Comparison of ENCODE assay signal across 20 cellular contexts in genomic region chr19:595326-596262, GRCh38. TPM values are rescaled to one million over a fixed set of nuclear protein-coding genes. Genes with fewer than 3 reads are reported as not detected.
DNase-seq lines count a peak whose midpoint lies in the region; TF ChIP-seq lines count a peak whose summit lies in the region.
"Had no signal": no experiment of that assay in that cellular context is flagged by ENCODE, and none has a peak within 500 bp of the region (broad histone marks: within the 10 kb centered on the region; RNA-seq: fewer than 3 reads in every experiment).

No MANE protein-coding gene starts in this region.

- H3K4me1 ChIP-seq in HEK293 (ENCODE audit: control insufficient read depth, insufficient read depth, low read length) (no peaks in the 10 kb centered on the region), neuronal stem cell (ENCODE audit: control insufficient read depth in 2 of 2, insufficient read depth in 1 of 2, low read depth in 1 of 2, low read length in 2 of 2) (peaks cover 0 to 1% of the 10 kb centered on the region in 2 donors), spleen (peaks cover 0 to 11% (median 8%) of the 10 kb centered on the region in 6 donors)
- H3K4me1 ChIP-seq: BE2C had no signal

- H2AFZ ChIP-seq in neuronal stem cell (ENCODE audit: low read length), result no peak overlapping the region
- H2AFZ ChIP-seq: PC-9 had no signal

- no CpG with 5 or more reads among the region's 42 CpGs for WGBS in neuronal stem cell (ENCODE audit: extremely low coverage in 2 of 2, insufficient read length in 2 of 2, insufficient replicate concordance in 1 of 2), 2 donors
- 75 to 85% (median 83%) methylated on average over 27 to 42 of the region's 42 CpGs for WGBS in spleen, 5 donors

- H4K8ac ChIP-seq in neuronal stem cell (ENCODE audit: low read depth, low read length), result no peak overlapping the region

- no peak overlapping the region for H2BK120ac ChIP-seq in neuronal stem cell (ENCODE audit: low read depth, low read length)

- no peak overlapping the region for H3K23ac ChIP-seq in neuronal stem cell (ENCODE audit: low read depth, low read length, poor library complexity)

- H2BK5ac ChIP-seq in neuronal stem cell (ENCODE audit: low read length), result no peak overlapping the region

- POLR2A ChIA-PET in HEK293 (lab: Yijun Ruan, JAX), result interaction anchor here (0.5 kb wide), 1 partner anchor 242 kb away, joined by 4 read pairs; no protein-coding TSS in a partner anchor

- TF ChIP-seq CTCF in HEK293 (tag by site-specific recombination; IDR thresholded peaks at IDR 0.05) (no peak), WERI-Rb-1 (IDR thresholded peaks at IDR 0.05; ENCODE audit: low read depth, low read length) (no peak), spleen (IDR thresholded peaks at IDR 0.05 in 8 of 11, conservative IDR thresholded peaks at IDR 0.05 in 3 of 11) (no peak)

- no peak overlapping the region for H4K91ac ChIP-seq in neuronal stem cell (ENCODE audit: low read depth, low read length, poor library complexity)

- H3K27me3 ChIP-seq in WERI-Rb-1 (ENCODE audit: insufficient read depth, low read depth, severe bottlenecking) (peaks cover 55% of the 10 kb centered on the region), neuronal stem cell (ENCODE audit: control insufficient read depth in 3 of 3, insufficient read depth in 3 of 3, low read depth in 1 of 3, low read length in 3 of 3) (peaks cover 8 to 66% (median 26%) of the 10 kb centered on the region in 3 experiments), spleen (replicated peaks in 1 of 7) (peaks cover 8 to 55% (median 25%) of the 10 kb centered on the region in 7 donors)
- H3K27me3 ChIP-seq: BE2C had no signal

- H3K36me3 ChIP-seq in HEK293 (ENCODE audit: control insufficient read depth in 2 of 2, insufficient read depth in 1 of 2, low read length in 2 of 2) (no peaks in the 10 kb centered on the region), WERI-Rb-1 (no peaks in the 10 kb centered on the region), neuronal stem cell (replicated peaks in 1 of 2; ENCODE audit: control insufficient read depth in 2 of 2, insufficient read depth in 2 of 2, low read length in 2 of 2) (no peaks in the 10 kb centered on the region), spleen (no peaks in the 10 kb centered on the region)
- H3K36me3 ChIP-seq: BE2C had no signal

- intact Hi-C loops in spleen (cut with DNase I; ENCODE audit: low total_unique reads), result no loop called here

- no peak for TF ChIP-seq POLR2A in spleen (IDR thresholded peaks at IDR 0.05)

- H3K4me2 ChIP-seq in neuronal stem cell (ENCODE audit: insufficient read depth, low read length, poor library complexity, severe bottlenecking), result no peak overlapping the region
- H3K4me2 ChIP-seq: PC-9 had no signal

- peaks cover 6% of the 10 kb centered on the region for H3K79me1 ChIP-seq in neuronal stem cell (ENCODE audit: low read depth, low read length)

- no peak overlapping the region for H3K14ac ChIP-seq in neuronal stem cell (ENCODE audit: low read length)

- CTCF ChIA-PET in HEK293 (lab: Yijun Ruan, JAX), result interaction anchor here (0.8 kb wide), 1 partner anchor 12 kb away, joined by 4 read pairs; no protein-coding TSS in a partner anchor

- H3K9me3 ChIP-seq in HEK293 (ENCODE audit: control insufficient read depth, insufficient read depth, low read depth, low read length) (no peaks in the 10 kb centered on the region), WERI-Rb-1 (ENCODE audit: severe bottlenecking) (peaks cover 3% of the 10 kb centered on the region), neuronal stem cell (replicated peaks in 1 of 2; ENCODE audit: control insufficient read depth in 2 of 2, insufficient read depth in 1 of 2, low read depth in 1 of 2, low read length in 2 of 2) (peaks cover 0 to 1% of the 10 kb centered on the region in 2 donors), spleen (no peaks in the 10 kb centered on the region)
- H3K9me3 ChIP-seq: BE2C, Caco-2 had no signal

- H3K4ac ChIP-seq in neuronal stem cell (ENCODE audit: low read length), result no peak overlapping the region

- no peak overlapping the region for H3K9ac ChIP-seq in neuronal stem cell (ENCODE audit: low read depth, low read length, poor library complexity)

- H3K27ac ChIP-seq in HEK293 (ENCODE audit: extremely low read depth, low read depth, low read length) (no peak overlapping the region), WERI-Rb-1 (no peak overlapping the region), neuronal stem cell (replicated peaks; ENCODE audit: low read length) (no peak overlapping the region), spleen (no peak overlapping the region)
- H3K27ac ChIP-seq: PC-9 had no signal

- H2BK12ac ChIP-seq in neuronal stem cell (ENCODE audit: low read length), result no peak overlapping the region

- H2BK15ac ChIP-seq in neuronal stem cell (ENCODE audit: low read length), result peak overlapping the region; percentile 26

- H3K18ac ChIP-seq in neuronal stem cell (ENCODE audit: low read length), result no peak overlapping the region

- peak; percentile 97 for DNase-seq in WERI-Rb-1
- DNase-seq in neuronal stem cell (ENCODE audit: low spot score), result no peak
- DNase-seq in COLO829 (ENCODE audit: low spot score), result no peak
- DNase-seq in effector CD4-positive, alpha-beta T cell, result no peak
- DNase-seq in spleen, result no peak
- DNase-seq: BE2C; Caco-2; CD4-positive, CD25-positive, alpha-beta regulatory T cell; GOT3; MM.1S; NCI-H1092 treated with DMSO at 0.1 percent for 48 hours; NCI-H146; NCI-H2081; NCI-H2171 treated with DMSO at 0.1 percent for 48 hours; NCI-H446; NCI-H774; PC-9 had no signal

- H2AK5ac ChIP-seq in neuronal stem cell (ENCODE audit: low read depth, low read length), result peak overlapping the region; percentile 37

- no peak overlapping the region for H3K4me3 ChIP-seq in HEK293 (ENCODE audit: low read depth, low read length)
- peak overlapping the region; percentile 19 for H3K4me3 ChIP-seq in WERI-Rb-1 (ENCODE audit: low read depth, low read length)
- no peak overlapping the region for H3K4me3 ChIP-seq in neuronal stem cell (ENCODE audit: low read length in 2 of 2)
- H3K4me3 ChIP-seq in spleen, result no peak overlapping the region
- H3K4me3 ChIP-seq: GM12878, PC-9 had no signal

TF ChIP-seq in HEK293, 187 proteins besides CTCF, POLR2A, EP300 and RAD21 (continues in another document):
- TF ChIP-seq ZNF768 (tag by site-specific recombination; IDR thresholded peaks at IDR 0.05), result no peak
- peak; percentile 80 for TF ChIP-seq ZFHX2 (tag by site-specific recombination; conservative IDR thresholded peaks at IDR 0.05)
- no peak for TF ChIP-seq IKZF3 (tag by site-specific recombination; IDR thresholded peaks at IDR 0.05)
- TF ChIP-seq YY2 (tag by site-specific recombination; IDR thresholded peaks at IDR 0.05), result no peak
- no peak for TF ChIP-seq ZBTB7A (tag by site-specific recombination; IDR thresholded peaks at IDR 0.05; ENCODE audit: low read depth)
- no peak for TF ChIP-seq HOXC10 (CRISPR knock-in tag; IDR thresholded peaks at IDR 0.05)
- TF ChIP-seq, protein P1, sequence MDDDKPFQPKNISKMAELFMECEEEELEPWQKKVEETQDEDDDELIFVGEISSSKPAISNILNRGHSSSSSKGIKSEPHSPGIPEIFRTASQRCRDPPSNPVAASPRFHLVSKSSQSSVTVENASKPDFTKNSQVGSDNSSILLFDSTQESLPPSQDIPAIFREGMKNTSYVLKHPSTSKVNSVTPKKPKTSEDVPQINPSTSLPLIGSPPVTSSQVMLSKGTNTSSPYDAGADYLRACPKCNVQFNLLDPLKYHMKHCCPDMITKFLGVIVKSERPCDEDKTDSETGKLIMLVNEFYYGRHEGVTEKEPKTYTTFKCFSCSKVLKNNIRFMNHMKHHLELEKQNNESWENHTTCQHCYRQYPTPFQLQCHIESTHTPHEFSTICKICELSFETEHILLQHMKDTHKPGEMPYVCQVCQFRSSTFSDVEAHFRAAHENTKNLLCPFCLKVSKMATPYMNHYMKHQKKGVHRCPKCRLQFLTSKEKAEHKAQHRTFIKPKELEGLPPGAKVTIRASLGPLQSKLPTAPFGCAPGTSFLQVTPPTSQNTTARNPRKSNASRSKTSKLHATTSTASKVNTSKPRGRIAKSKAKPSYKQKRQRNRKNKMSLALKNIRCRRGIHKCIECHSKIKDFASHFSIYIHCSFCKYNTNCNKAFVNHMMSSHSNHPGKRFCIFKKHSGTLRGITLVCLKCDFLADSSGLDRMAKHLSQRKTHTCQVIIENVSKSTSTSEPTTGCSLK (tag by site-specific recombination; IDR thresholded peaks at IDR 0.05), result no peak
- TF ChIP-seq, protein P2, sequence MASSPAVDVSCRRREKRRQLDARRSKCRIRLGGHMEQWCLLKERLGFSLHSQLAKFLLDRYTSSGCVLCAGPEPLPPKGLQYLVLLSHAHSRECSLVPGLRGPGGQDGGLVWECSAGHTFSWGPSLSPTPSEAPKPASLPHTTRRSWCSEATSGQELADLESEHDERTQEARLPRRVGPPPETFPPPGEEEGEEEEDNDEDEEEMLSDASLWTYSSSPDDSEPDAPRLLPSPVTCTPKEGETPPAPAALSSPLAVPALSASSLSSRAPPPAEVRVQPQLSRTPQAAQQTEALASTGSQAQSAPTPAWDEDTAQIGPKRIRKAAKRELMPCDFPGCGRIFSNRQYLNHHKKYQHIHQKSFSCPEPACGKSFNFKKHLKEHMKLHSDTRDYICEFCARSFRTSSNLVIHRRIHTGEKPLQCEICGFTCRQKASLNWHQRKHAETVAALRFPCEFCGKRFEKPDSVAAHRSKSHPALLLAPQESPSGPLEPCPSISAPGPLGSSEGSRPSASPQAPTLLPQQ (tag by site-specific recombination; IDR thresholded peaks at IDR 0.05), result no peak

RNA-seq across cellular contexts. Expression of gene HCN2, which starts 5.9 kb away (rescaled TPM):
- polyA plus RNA-seq in neuronal stem cell (2013, experiment 1 of 2), result 0.10 TPM
- 0.10 TPM for polyA plus RNA-seq in neuronal stem cell (2013, experiment 2 of 2)
- 1 to 10 TPM in 1 of 7 donors, under 1 TPM in 4, not detected in 2; 0.19 to 1.1 (median 0.54) TPM for total RNA-seq in spleen
- polyA plus RNA-seq in spleen, result under 1 TPM; 0.09 to 0.19 (median 0.11) TPM
- polyA plus RNA-seq: CD4-positive, CD25-positive, alpha-beta regulatory T cell had no signal

RNA-seq across cellular contexts. Expression of gene BSG, which starts 23.2 kb away (rescaled TPM):
- polyA plus RNA-seq in neuronal stem cell (2013, experiment 1 of 2), result 596 TPM
- polyA plus RNA-seq in neuronal stem cell (2013, experiment 2 of 2), result 585 TPM
- 100 to 1,000 TPM; 180 to 307 (median 274) TPM for total RNA-seq in spleen
- polyA plus RNA-seq in spleen, result 100 to 1,000 TPM in 2 of 3 donors, 10 to 100 TPM in 1; 95.3 to 141 (median 139) TPM

RNA-seq across cellular contexts. Expression of gene POLRMT, which starts 37.7 kb away (rescaled TPM):
- 50.0 TPM for polyA plus RNA-seq in neuronal stem cell (2013, experiment 1 of 2)
- 45.6 TPM for polyA plus RNA-seq in neuronal stem cell (2013, experiment 2 of 2)
- total RNA-seq in spleen, result 10 to 100 TPM; 28.6 to 55.6 (median 49.7) TPM
- polyA plus RNA-seq in spleen, result 100 to 1,000 TPM in 2 of 3 donors, 10 to 100 TPM in 1; 67.8 to 105 (median 102) TPM

RNA-seq across cellular contexts. Expression of gene FGF22, which starts 44.1 kb away (rescaled TPM):
- polyA plus RNA-seq in neuronal stem cell (2013, experiment 1 of 2), result 0.78 TPM
- 0.66 TPM for polyA plus RNA-seq in neuronal stem cell (2013, experiment 2 of 2)
- under 1 TPM in 2 of 7 donors, not detected in 5; 0.27 to 0.61 TPM for total RNA-seq in spleen
- under 1 TPM in 2 of 3 donors, not detected in 1; 0.10 to 0.20 TPM for polyA plus RNA-seq in spleen
- total RNA-seq: GM12878, LHCN-M2, PC-9 had no signal

RNA-seq across cellular contexts. Expression of gene GZMM, which starts 51.7 kb away (rescaled TPM):
- polyA plus RNA-seq in neuronal stem cell (2013, experiment 1 of 2), result 0.04 TPM
- 0.06 TPM for polyA plus RNA-seq in neuronal stem cell (2013, experiment 2 of 2)
- 10 to 100 TPM in 4 of 7 donors, 1 to 10 TPM in 3; 3.9 to 19.5 (median 13.5) TPM for total RNA-seq in spleen
- 10 to 100 TPM in 2 of 3 donors, 1 to 10 TPM in 1; 9.4 to 19.1 (median 16.3) TPM for polyA plus RNA-seq in spleen
- total RNA-seq: Caco-2, LHCN-M2 had no signal
